ENCODE assay signal across 19 cellular contexts in the genomic region with DNA sequence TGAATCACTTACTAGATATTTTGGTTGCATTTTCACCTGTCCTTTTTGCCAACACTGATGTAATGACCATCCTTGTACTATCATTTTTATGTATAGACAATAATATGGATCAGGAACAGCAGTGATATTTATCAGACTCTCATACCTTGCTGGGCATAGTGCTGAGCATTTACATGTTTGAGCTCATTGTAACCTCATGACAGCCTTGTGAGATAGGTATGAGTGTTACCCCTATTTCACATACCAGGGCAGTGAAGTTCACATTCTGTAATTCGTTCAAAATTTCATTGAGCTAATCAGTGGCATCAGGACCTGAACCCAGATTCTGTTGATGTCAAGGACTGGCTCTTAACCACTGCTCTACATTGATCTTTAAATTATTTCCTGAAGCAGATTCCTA.
DNase-seq lines count a peak whose midpoint lies in the region; ATAC-seq and TF ChIP-seq lines count a peak whose summit lies in the region.
"Had no signal": no experiment of that assay in that cellular context is flagged by ENCODE, and none has a peak within 500 bp of the region (broad histone marks: within the 10 kb centered on the region; RNA-seq: fewer than 3 reads in every experiment).

No MANE protein-coding gene starts in this region.

- no peak overlapping the region for H3K4me3 ChIP-seq in right cardiac atrium (ENCODE audit: low read length)

- ATAC-seq in activated CD4-positive, alpha-beta T cell treated with anti-CD3 and anti-CD28 coated beads for 36 hours, result peak; percentile 34
- ATAC-seq in natural killer cell treated with Interleukin-12 subunit alpha and Interleukin-12 subunit beta and Interleukin-15 and Interleukin-18, amount 100 ng/mL, for 72 hours, result peak in 1 of 2 donors; percentile 73
- ATAC-seq in natural killer cell (no peak), right cardiac atrium (no peak)
- ATAC-seq in stimulated activated effector memory CD8-positive, alpha-beta T cell treated with anti-CD3 and anti-CD28 coated beads, Interleukin-12 subunit alpha, Interleukin-12 subunit beta, amount 100 ng/mL, for 72 hours, result peak; percentile 63

- WGBS in right cardiac atrium, result 49% methylated on average over 1 of the region's 1 CpG

- POLR2A ChIA-PET in activated CD4-positive, alpha-beta T cell treated with anti-CD3 and anti-CD28 coated beads for 36 hours (lab: Charles Lee), result no interaction called here
- POLR2A ChIA-PET in activated CD4-positive, alpha-beta T cell treated with anti-CD3 and anti-CD28 coated beads, Interleukin-2, amount 10 ng/mL, durations not matched to agents 7 days and 5 days (lab: Charles Lee), result no interaction called here

- H3K27me3 Mint-ChIP-seq in activated CD4-positive, alpha-beta T cell treated with anti-CD3 and anti-CD28 coated beads for 36 hours, result no peaks in the 10 kb centered on the region
- no peaks in the 10 kb centered on the region for H3K27me3 Mint-ChIP-seq in activated CD4-positive, alpha-beta T cell treated with anti-CD3 and anti-CD28 coated beads, Interleukin-2, amount 10 ng/mL, durations not matched to agents 7 days and 5 days
- H3K27me3 Mint-ChIP-seq in natural killer cell treated with Interleukin-12 subunit alpha and Interleukin-12 subunit beta and Interleukin-15 and Interleukin-18, amount 100 ng/mL, for 72 hours, result no peaks in the 10 kb centered on the region
- H3K27me3 Mint-ChIP-seq in natural killer cell (ENCODE audit: low read depth in 2 of 2), result no peaks in the 10 kb centered on the region
- H3K27me3 Mint-ChIP-seq: CD4-positive, CD25-positive, alpha-beta regulatory T cell had no signal

- no peaks in the 10 kb centered on the region for H3K9me3 Mint-ChIP-seq in activated CD4-positive, alpha-beta T cell treated with anti-CD3 and anti-CD28 coated beads for 36 hours (ENCODE audit: low read depth)
- peaks cover 9% of the 10 kb centered on the region for H3K9me3 Mint-ChIP-seq in activated CD4-positive, alpha-beta T cell treated with anti-CD3 and anti-CD28 coated beads, Interleukin-2, amount 10 ng/mL, durations not matched to agents 7 days and 5 days
- peaks cover 3% of the 10 kb centered on the region for H3K9me3 Mint-ChIP-seq in natural killer cell treated with Interleukin-12 subunit alpha and Interleukin-12 subunit beta and Interleukin-15 and Interleukin-18, amount 100 ng/mL, for 72 hours
- no peaks in the 10 kb centered on the region for H3K9me3 Mint-ChIP-seq in natural killer cell
- H3K9me3 Mint-ChIP-seq in stimulated activated effector memory CD8-positive, alpha-beta T cell treated with anti-CD3 and anti-CD28 coated beads, Interleukin-12 subunit alpha, Interleukin-12 subunit beta, amount 100 ng/mL, for 72 hours, result no peaks in the 10 kb centered on the region

- CTCF ChIA-PET in activated CD4-positive, alpha-beta T cell treated with anti-CD3 and anti-CD28 coated beads for 36 hours (lab: Charles Lee), result no interaction called here
- CTCF ChIA-PET in activated CD4-positive, alpha-beta T cell treated with anti-CD3 and anti-CD28 coated beads, Interleukin-2, amount 10 ng/mL, durations not matched to agents 7 days and 5 days (lab: Charles Lee), result no interaction called here

- no peaks in the 10 kb centered on the region for H3K27me3 ChIP-seq in right cardiac atrium (ENCODE audit: control insufficient read depth, insufficient read depth)
- H3K27me3 ChIP-seq: BE2C had no signal

- no peaks in the 10 kb centered on the region for H3K9me3 ChIP-seq in right cardiac atrium (ENCODE audit: control insufficient read depth, low read length)
- H3K9me3 ChIP-seq: BE2C had no signal

- TF ChIP-seq CTCF in natural killer cell (IDR thresholded peaks at IDR 0.05), result no peak

- in situ Hi-C loops in SK-MEL-5 (cut with HindIII; ENCODE audit: low pct_unique_long_range_greater_than_20kb, low sequenced_read_pairs), result no loop called here

- H3K4me1 ChIP-seq in right cardiac atrium (ENCODE audit: control insufficient read depth, insufficient read depth, low read length), result peaks cover 7% of the 10 kb centered on the region

- H3K4me1 Mint-ChIP-seq in activated CD4-positive, alpha-beta T cell treated with anti-CD3 and anti-CD28 coated beads for 36 hours, result peaks cover 38% of the 10 kb centered on the region
- peaks cover 13% of the 10 kb centered on the region for H3K4me1 Mint-ChIP-seq in activated CD4-positive, alpha-beta T cell treated with anti-CD3 and anti-CD28 coated beads, Interleukin-2, amount 10 ng/mL, durations not matched to agents 7 days and 5 days
- H3K4me1 Mint-ChIP-seq in natural killer cell treated with Interleukin-12 subunit alpha and Interleukin-12 subunit beta and Interleukin-15 and Interleukin-18, amount 100 ng/mL, for 72 hours (ENCODE audit: low read depth in 2 of 2), result peaks cover 44 to 48% of the 10 kb centered on the region in 2 donors
- peaks cover 6 to 21% of the 10 kb centered on the region in 2 donors for H3K4me1 Mint-ChIP-seq in natural killer cell
- H3K4me1 Mint-ChIP-seq in stimulated activated effector memory CD8-positive, alpha-beta T cell treated with anti-CD3 and anti-CD28 coated beads, Interleukin-12 subunit alpha, Interleukin-12 subunit beta, amount 100 ng/mL, for 72 hours, result peaks cover 28% of the 10 kb centered on the region

- no peaks in the 10 kb centered on the region for H3K36me3 Mint-ChIP-seq in activated CD4-positive, alpha-beta T cell treated with anti-CD3 and anti-CD28 coated beads for 36 hours (ENCODE audit: low read depth)
- H3K36me3 Mint-ChIP-seq in activated CD4-positive, alpha-beta T cell treated with anti-CD3 and anti-CD28 coated beads, Interleukin-2, amount 10 ng/mL, durations not matched to agents 7 days and 5 days (ENCODE audit: low read depth), result no peaks in the 10 kb centered on the region
- no peaks in the 10 kb centered on the region for H3K36me3 Mint-ChIP-seq in natural killer cell treated with Interleukin-12 subunit alpha and Interleukin-12 subunit beta and Interleukin-15 and Interleukin-18, amount 100 ng/mL, for 72 hours
- H3K36me3 Mint-ChIP-seq in natural killer cell, result no peaks in the 10 kb centered on the region
- H3K36me3 Mint-ChIP-seq in stimulated activated effector memory CD8-positive, alpha-beta T cell treated with anti-CD3 and anti-CD28 coated beads, Interleukin-12 subunit alpha, Interleukin-12 subunit beta, amount 100 ng/mL, for 72 hours, result peaks cover 8% of the 10 kb centered on the region
- H3K36me3 Mint-ChIP-seq: CD4-positive, CD25-positive, alpha-beta regulatory T cell had no signal

- peak overlapping the region; percentile 64 for H3K27ac Mint-ChIP-seq in activated CD4-positive, alpha-beta T cell treated with anti-CD3 and anti-CD28 coated beads for 36 hours
- H3K27ac Mint-ChIP-seq in activated CD4-positive, alpha-beta T cell treated with anti-CD3 and anti-CD28 coated beads, Interleukin-2, amount 10 ng/mL, durations not matched to agents 7 days and 5 days, result no peak overlapping the region
- peak overlapping the region; percentile 86 to 89 for H3K27ac Mint-ChIP-seq in natural killer cell treated with Interleukin-12 subunit alpha and Interleukin-12 subunit beta and Interleukin-15 and Interleukin-18, amount 100 ng/mL, for 72 hours
- no peak overlapping the region for H3K27ac Mint-ChIP-seq in natural killer cell
- no peak overlapping the region for H3K27ac Mint-ChIP-seq in stimulated activated effector memory CD8-positive, alpha-beta T cell treated with anti-CD3 and anti-CD28 coated beads, Interleukin-12 subunit alpha, Interleukin-12 subunit beta, amount 100 ng/mL, for 72 hours

- no peak overlapping the region for H3K27ac ChIP-seq in right cardiac atrium (ENCODE audit: low read length)
- H3K27ac ChIP-seq: RWPE1 had no signal

- no peak overlapping the region for H3K4me3 Mint-ChIP-seq in activated CD4-positive, alpha-beta T cell treated with anti-CD3 and anti-CD28 coated beads for 36 hours
- H3K4me3 Mint-ChIP-seq in activated CD4-positive, alpha-beta T cell treated with anti-CD3 and anti-CD28 coated beads, Interleukin-2, amount 10 ng/mL, durations not matched to agents 7 days and 5 days, result no peak overlapping the region
- H3K4me3 Mint-ChIP-seq in natural killer cell treated with Interleukin-12 subunit alpha and Interleukin-12 subunit beta and Interleukin-15 and Interleukin-18, amount 100 ng/mL, for 72 hours, result peak overlapping the region; percentile 41
- no peak overlapping the region for H3K4me3 Mint-ChIP-seq in natural killer cell
- no peak overlapping the region for H3K4me3 Mint-ChIP-seq in stimulated activated effector memory CD8-positive, alpha-beta T cell treated with anti-CD3 and anti-CD28 coated beads, Interleukin-12 subunit alpha, Interleukin-12 subunit beta, amount 100 ng/mL, for 72 hours
- H3K4me3 Mint-ChIP-seq: CD4-positive, CD25-positive, alpha-beta regulatory T cell had no signal

- intact Hi-C loops in activated CD4-positive, alpha-beta T cell treated with anti-CD3 and anti-CD28 coated beads for 36 hours (cut with DNase I, micrococcal nuclease), result no loop called here
- intact Hi-C loops in natural killer cell (cut with micrococcal nuclease) (no loop called here), right cardiac atrium (cut with DNase I) (no loop called here)

- no peak for DNase-seq in activated CD4-positive, alpha-beta T cell treated with anti-CD3 and anti-CD28 coated beads for 36 hours
- no peak for DNase-seq in activated CD4-positive, alpha-beta T cell treated with anti-CD3 and anti-CD28 coated beads, Interleukin-2, amount 10 ng/mL, durations not matched to agents 7 days and 5 days
- no peak for DNase-seq in natural killer cell treated with Interleukin-12 subunit alpha and Interleukin-12 subunit beta and Interleukin-15 and Interleukin-18, amount 100 ng/mL, for 72 hours (ENCODE audit: low spot score)
- DNase-seq in natural killer cell (no peak), SK-MEL-5 (ENCODE audit: low read depth, low spot score) (peak; percentile 18), NCI-H2196 (lab: John Stamatoyannopoulos, UW; ENCODE audit: unreplicated experiment) (no peak), right cardiac atrium (no peak)
- no peak for DNase-seq in stimulated activated effector memory CD8-positive, alpha-beta T cell treated with anti-CD3 and anti-CD28 coated beads, Interleukin-12 subunit alpha, Interleukin-12 subunit beta, amount 100 ng/mL, for 72 hours (ENCODE audit: low spot score in 2 of 2)
- DNase-seq: 8988T; ACHN; BE2C; CD4-positive, CD25-positive, alpha-beta regulatory T cell; KBM-7; MM.1S; NCI-H2029; NCI-H2227 treated with DMSO at 0.1 percent for 48 hours; NCI-H526 treated with DMSO at 0.1 percent for 48 hours; SHP77 had no signal

Comparison
In these comparisons a context has a peak if more than half of its experiments do, and no peak if none do; other contexts are left out.
1. H3K27ac Mint-ChIP-seq: peak in activated CD4-positive, alpha-beta T cell treated with anti-CD3 and anti-CD28 coated beads for 36 hours (single experiment) and natural killer cell treated with Interleukin-12 subunit alpha and Interleukin-12 subunit beta and Interleukin-15 and Interleukin-18, amount 100 ng/mL, for 72 hours (2 of 2); none in activated CD4-positive, alpha-beta T cell treated with anti-CD3 and anti-CD28 coated beads, Interleukin-2, amount 10 ng/mL, durations not matched to agents 7 days and 5 days (single experiment), natural killer cell (0 of 2) and stimulated activated effector memory CD8-positive, alpha-beta T cell treated with anti-CD3 and anti-CD28 coated beads, Interleukin-12 subunit alpha, Interleukin-12 subunit beta, amount 100 ng/mL, for 72 hours (single experiment).
2. ATAC-seq: peak in activated CD4-positive, alpha-beta T cell treated with anti-CD3 and anti-CD28 coated beads for 36 hours (single experiment) and stimulated activated effector memory CD8-positive, alpha-beta T cell treated with anti-CD3 and anti-CD28 coated beads, Interleukin-12 subunit alpha, Interleukin-12 subunit beta, amount 100 ng/mL, for 72 hours (single experiment); none in natural killer cell (0 of 3) and right cardiac atrium (0 of 2).